Comparison of ENCODE assay signal across 13 cellular contexts in the genomic region with DNA sequence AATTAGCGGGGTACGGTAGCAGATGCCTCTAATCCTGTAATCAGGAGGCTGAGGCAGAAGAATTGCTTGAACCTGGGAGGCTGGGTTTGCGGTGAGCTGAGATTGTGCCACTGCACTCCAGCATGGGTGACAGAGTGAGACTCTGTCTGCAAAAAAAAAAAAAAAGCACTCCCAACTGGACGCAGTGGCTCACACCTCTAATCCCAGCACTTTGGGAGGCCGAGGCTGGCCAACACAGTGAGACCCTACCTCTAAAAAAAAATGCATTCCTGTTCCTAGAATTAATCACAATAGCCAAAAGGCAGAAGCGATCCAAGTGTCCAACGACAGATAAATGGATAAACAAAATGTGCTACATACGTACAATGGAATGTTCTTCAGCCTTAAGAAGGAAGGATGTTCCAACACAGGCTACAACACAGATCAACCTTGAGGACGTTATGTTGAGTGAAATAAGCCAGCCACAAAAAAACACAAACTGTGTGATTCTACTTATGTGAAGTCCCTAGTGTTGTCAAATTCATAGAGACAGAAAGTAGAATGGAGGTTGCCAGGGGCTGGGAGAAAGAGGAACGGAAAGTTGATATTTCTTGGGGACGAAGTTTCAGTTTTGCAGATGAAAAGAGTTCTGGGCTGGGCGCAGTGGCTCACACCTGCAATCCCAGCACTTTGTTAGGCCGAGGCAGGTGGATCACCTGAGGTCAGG. TPM values are rescaled to one million over a fixed set of nuclear protein-coding genes. Genes with fewer than 3 reads are reported as not detected.
A peak's percentile ranks its signal among the peaks of the same experiment; 100 is the strongest.
DNase-seq lines count a peak whose midpoint lies in the region; ATAC-seq and TF ChIP-seq lines count a peak whose summit lies in the region.
"Had no signal": no experiment of that assay in that cellular context is flagged by ENCODE, and none has a peak within 500 bp of the region (broad histone marks: within the 10 kb centered on the region; RNA-seq: fewer than 3 reads in every experiment).

No MANE protein-coding gene starts in this region.

- TF ChIP-seq EP300 in ovary (IDR thresholded peaks at IDR 0.05), result no peak

- H3K4me3 ChIP-seq in effector memory CD4-positive, alpha-beta T cell (ENCODE audit: insufficient read depth, low read depth, low read length, poor library complexity, severe bottlenecking), result no peak overlapping the region
- H3K4me3 ChIP-seq in ovary, result no peak overlapping the region
- H3K4me3 ChIP-seq: neural progenitor cell, thoracic aorta had no signal

- H3K27ac ChIP-seq in effector memory CD4-positive, alpha-beta T cell (ENCODE audit: insufficient read depth, low read length, poor library complexity, severe bottlenecking), result peak overlapping the region; percentile 38
- H3K27ac ChIP-seq in ovary, result no peak overlapping the region
- H3K27ac ChIP-seq: neural progenitor cell, thoracic aorta had no signal

- TF ChIP-seq POLR2A in ovary (IDR thresholded peaks at IDR 0.05), result no peak

- peaks cover 53% of the 10 kb centered on the region for H3K36me3 ChIP-seq in effector memory CD4-positive, alpha-beta T cell (ENCODE audit: control insufficient read depth, insufficient read depth, low read length)
- H3K36me3 ChIP-seq in ovary, result no peaks in the 10 kb centered on the region
- H3K36me3 ChIP-seq: neural progenitor cell, thoracic aorta had no signal

- H3K4me1 ChIP-seq in effector memory CD4-positive, alpha-beta T cell (ENCODE audit: control insufficient read depth, insufficient read depth, low read length, poor library complexity, severe bottlenecking), result peaks cover 54% of the 10 kb centered on the region
- peaks cover 14% of the 10 kb centered on the region for H3K4me1 ChIP-seq in ovary (ENCODE audit: insufficient read depth)

- intact Hi-C loops in ovary (cut with DNase I), result no loop called here

- no peaks in the 10 kb centered on the region for H3K27me3 ChIP-seq in effector memory CD4-positive, alpha-beta T cell (replicated peaks; ENCODE audit: control insufficient read depth, insufficient read depth, low read length, poor library complexity, severe bottlenecking)
- H3K27me3 ChIP-seq in ovary, result no peaks in the 10 kb centered on the region
- H3K27me3 ChIP-seq: neural progenitor cell had no signal

- H3K9me3 ChIP-seq in effector memory CD4-positive, alpha-beta T cell (ENCODE audit: control insufficient read depth, low read length), result no peaks in the 10 kb centered on the region
- H3K9me3 ChIP-seq in ovary, result no peaks in the 10 kb centered on the region
- H3K9me3 ChIP-seq: thoracic aorta had no signal

- peak; percentile 65 for ATAC-seq in GM19438 (IDR thresholded peaks at IDR 0.05; ENCODE audit: low read depth, unreplicated experiment)

- TF ChIP-seq CTCF in GM10266 (IDR thresholded peaks at IDR 0.05; ENCODE audit: control insufficient read depth, insufficient read depth, low read depth, missing control alignments) (no peak), ovary (IDR thresholded peaks at IDR 0.05) (no peak)

- peak; percentile 43 for DNase-seq in GM10266 (ENCODE audit: extremely low spot score)
- DNase-seq in NAMALWA (ENCODE audit: low spot score), result peak; percentile 73
- DNase-seq in effector memory CD4-positive, alpha-beta T cell, result no peak
- no peak for DNase-seq in NCI-H1694 treated with DMSO at 0.1 percent for 48 hours (lab: John Stamatoyannopoulos, UW)
- no peak for DNase-seq in iPS-NIHi7 (ENCODE audit: extremely low spot score)
- DNase-seq in ovary, result no peak
- DNase-seq in cerebellar cortex (ENCODE audit: low spot score), result no peak
- DNase-seq: DMS79; NCI-H510A; stimulated activated CD4-positive, alpha-beta T cell treated with anti-CD3 and anti-CD28 coated beads, Interleukin-2, amount 100 ng/mL, for 48 hours had no signal

- 85 to 86% (median 85%) methylated on average over 13 of the region's 13 CpGs for WGBS in ovary, 3 donors

RNA-seq across cellular contexts. Expression of gene FAM78A, which starts 13.8 kb away (rescaled TPM):
- 1 to 10 TPM in 5 of 7 donors, under 1 TPM in 2; 0.60 to 2.9 (median 1.6) TPM for total RNA-seq in ovary
- 1 to 10 TPM; 3.5 to 9.4 TPM for polyA plus RNA-seq in ovary

RNA-seq across cellular contexts. Expression of gene PLPP7, which starts 27.0 kb away (rescaled TPM):
- total RNA-seq in ovary, result 10 to 100 TPM in 4 of 7 donors, 1 to 10 TPM in 3; 7.6 to 12.0 (median 11.0) TPM
- 10 to 100 TPM in 1 of 2 donors, 1 to 10 TPM in 1; 3.6 to 11.8 TPM for polyA plus RNA-seq in ovary

Comparison
In these comparisons a context has a peak if more than half of its experiments do, and no peak if none do; other contexts are left out.
1. DNase-seq: peak in GM10266 (single experiment) and NAMALWA (single experiment); none in effector memory CD4-positive, alpha-beta T cell (0 of 3), NCI-H1694 treated with DMSO at 0.1 percent for 48 hours (single experiment), iPS-NIHi7 (single experiment), ovary (0 of 5) and cerebellar cortex (single experiment).